ENCODE assay signal across 14 cellular contexts in the genomic region with DNA sequence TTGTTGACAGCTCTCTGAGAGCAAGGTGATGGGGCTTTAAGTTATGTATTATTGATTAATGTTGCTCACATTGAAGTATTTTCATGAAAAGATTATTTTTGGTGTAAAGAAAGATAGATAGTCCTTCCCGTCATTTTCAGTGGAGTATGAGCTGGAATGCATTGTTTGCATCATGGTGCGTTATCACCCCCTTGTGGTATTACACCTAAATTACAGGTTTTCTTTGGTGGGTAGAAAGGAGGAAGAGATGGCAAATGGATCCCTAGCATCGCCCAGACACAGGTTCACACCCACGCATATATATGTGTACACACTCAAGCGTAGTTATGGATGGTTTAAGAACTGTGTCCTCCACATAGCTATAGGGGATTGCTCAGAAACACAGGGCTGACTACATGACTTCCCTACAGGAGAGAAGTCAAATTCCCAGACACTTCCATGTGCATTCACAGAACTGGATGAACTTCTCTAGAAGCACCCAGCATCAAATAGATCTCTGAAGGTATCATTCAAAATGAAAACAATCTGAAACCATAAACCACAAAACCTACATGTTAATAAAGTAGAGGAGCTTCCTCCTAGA. TPM values are rescaled to one million over a fixed set of nuclear protein-coding genes. Genes with fewer than 3 reads are reported as not detected.
DNase-seq lines count a peak whose midpoint lies in the region; ATAC-seq and TF ChIP-seq lines count a peak whose summit lies in the region.
"Had no signal": no experiment of that assay in that cellular context is flagged by ENCODE, and none has a peak within 500 bp of the region (broad histone marks: within the 10 kb centered on the region; RNA-seq: fewer than 3 reads in every experiment).

No MANE protein-coding gene starts in this region.

- H3F3A ChIP-seq in SU-DHL-6 (ENCODE audit: insufficient read depth) = no peaks in the 10 kb centered on the region

- H3K27me3 ChIP-seq in SU-DHL-6 (ENCODE audit: low read length) = no peaks in the 10 kb centered on the region
- H3K27me3 ChIP-seq: Peyer's patch had no signal

- no peaks in the 10 kb centered on the region for H3K9me2 ChIP-seq in SU-DHL-6 (replicated peaks; ENCODE audit: insufficient read depth, low read length)

- H3K4me3 ChIP-seq in SU-DHL-6 (ENCODE audit: insufficient read depth, low read length, poor library complexity, severe bottlenecking) = no peak overlapping the region
- H3K4me3 ChIP-seq: Peyer's patch had no signal

- no peak for ATAC-seq in activated CD4-positive, CD25-positive, alpha-beta regulatory T cell treated with anti-CD3 and anti-CD28 coated beads, Interleukin-2, amount 50 U/mL, for 24 hours
- ATAC-seq: activated naive CD8-positive, alpha-beta T cell treated with anti-CD3 and anti-CD28 coated beads, Interleukin-2, amount 50 U/mL, for 24 hours; esophagus mucosa had no signal

- no peak overlapping the region for H3K4me2 ChIP-seq in SU-DHL-6 (ENCODE audit: low read depth, low read length, poor library complexity, severe bottlenecking)

- no peaks in the 10 kb centered on the region for H3K79me2 ChIP-seq in SU-DHL-6 (ENCODE audit: insufficient read depth, low read length)

- H3K9ac ChIP-seq in SU-DHL-6 (ENCODE audit: low read length) = no peak overlapping the region

- H4K20me1 ChIP-seq in SU-DHL-6 (ENCODE audit: low read depth, low read length) = no peaks in the 10 kb centered on the region

- no peaks in the 10 kb centered on the region for H3K9me3 ChIP-seq in SU-DHL-6 (ENCODE audit: insufficient read depth, low read length)
- H3K9me3 ChIP-seq: Peyer's patch had no signal

- TF ChIP-seq CTCF in SU-DHL-6 (IDR thresholded peaks at IDR 0.05; ENCODE audit: insufficient read depth, low read length, poor library complexity, severe bottlenecking) = peak; percentile 42

- no peak overlapping the region for H2AFZ ChIP-seq in SU-DHL-6 (ENCODE audit: low read depth, low read length, severe bottlenecking)

- peak; percentile 42 for DNase-seq in AML-193 (lab: John Stamatoyannopoulos, UW)
- peak; percentile 50 for DNase-seq in HT-29 (ENCODE audit: low spot score)
- peak; percentile 49 for DNase-seq in iPS DF 4.7 (ENCODE audit: extremely low read depth, low spot score)
- no peak for DNase-seq in foreskin melanocyte
- DNase-seq in midbrain (lab: John Stamatoyannopoulos, UW) = no peak
- DNase-seq in nucleus accumbens (lab: John Stamatoyannopoulos, UW) = no peak
- DNase-seq: activated CD4-positive, alpha-beta memory T cell treated with anti-CD3 and anti-CD28 coated beads, Interleukin-2, amount 10 ng/mL, durations not matched to agents 7 days and 5 days; activated naive CD8-positive, alpha-beta T cell treated with anti-CD3 and anti-CD28 coated beads, Interleukin-2, amount 50 U/mL, for 24 hours; Peyer's patch; stimulated activated naive CD4-positive, alpha-beta T cell had no signal

- H3K27ac ChIP-seq in SU-DHL-6 (ENCODE audit: low read depth, low read length) = no peak overlapping the region
- H3K27ac ChIP-seq: Peyer's patch had no signal

- no peaks in the 10 kb centered on the region for H3K36me3 ChIP-seq in SU-DHL-6 (ENCODE audit: low read length)
- H3K36me3 ChIP-seq: Peyer's patch had no signal

RNA-seq across cellular contexts. Expression of gene SERPINA10, which starts 14.4 kb away (rescaled TPM):
- not detected in 2 replicates for total RNA-seq in HT-29 (2014; rRNA removed; shearing (Covaris generic))
- total RNA-seq: activated CD4-positive, alpha-beta memory T cell treated with anti-CD3 and anti-CD28 coated beads, Interleukin-2, amount 10 ng/mL, durations not matched to agents 7 days and 5 days; esophagus mucosa; LHCN-M2; Peyer's patch had no signal

RNA-seq across cellular contexts. Expression of gene SERPINA6, which starts 15.6 kb away (rescaled TPM):
- total RNA-seq in HT-29 (2014; rRNA removed; shearing (Covaris generic)) = 0.99 and 1.2 TPM in 2 replicates
- total RNA-seq: activated CD4-positive, alpha-beta memory T cell treated with anti-CD3 and anti-CD28 coated beads, Interleukin-2, amount 10 ng/mL, durations not matched to agents 7 days and 5 days; esophagus mucosa; LHCN-M2; Peyer's patch had no signal

RNA-seq across cellular contexts. Expression of gene SERPINA2, which starts 59.0 kb away (rescaled TPM):
- not detected in 2 replicates for total RNA-seq in HT-29 (2014; rRNA removed; shearing (Covaris generic))
- total RNA-seq: activated CD4-positive, alpha-beta memory T cell treated with anti-CD3 and anti-CD28 coated beads, Interleukin-2, amount 10 ng/mL, durations not matched to agents 7 days and 5 days; esophagus mucosa; LHCN-M2; Peyer's patch had no signal

Comparison
In these comparisons a context has a peak if more than half of its experiments do, and no peak if none do; other contexts are left out.
1. DNase-seq: peak in AML-193 (2 of 2), HT-29 (single experiment) and iPS DF 4.7 (single experiment); none in foreskin melanocyte (single experiment), midbrain (single experiment) and nucleus accumbens (0 of 56).